20 cellular contexts compared by ENCODE assay signal in genomic region chr1:230255116-230255515, GRCh38.
"Had no signal": no experiment of that assay in that cellular context is flagged by ENCODE, and none has a peak within 500 bp of the region (broad histone marks: within the 10 kb centered on the region; RNA-seq: fewer than 3 reads in every experiment).

No MANE protein-coding gene starts in this region.

- DNase-seq: cortex of kidney; dorsolateral prefrontal cortex; effector CD8-positive, alpha-beta T cell; heart left ventricle; hippocampal formation; mammary epithelial cell; mucosa of descending colon; nucleus accumbens; ovary; sigmoid colon; stimulated activated CD4-positive, alpha-beta T cell treated with anti-CD3 and anti-CD28 coated beads, Interleukin-2, amount 100 ng/mL, for 24 hours; stimulated activated naive CD4-positive, alpha-beta T cell; stomach; substantia nigra; trophoblast cell had no signal

- H3K9me3 ChIP-seq: heart left ventricle, mucosa of descending colon, ovary, right atrium auricular region, sigmoid colon, stomach, thoracic aorta had no signal

- H3K27me3 ChIP-seq: dorsolateral prefrontal cortex, heart left ventricle, ovary, right atrium auricular region, sigmoid colon, stomach had no signal

- ATAC-seq: esophagus mucosa; heart left ventricle; mucosa of descending colon; naive thymus-derived CD8-positive, alpha-beta T cell had no signal

- H3K9me3 Mint-ChIP-seq: naive thymus-derived CD8-positive, alpha-beta T cell had no signal

- H3K4me3 Mint-ChIP-seq: naive thymus-derived CD8-positive, alpha-beta T cell had no signal

- H3K27ac Mint-ChIP-seq: naive thymus-derived CD8-positive, alpha-beta T cell had no signal

- H3K27me3 Mint-ChIP-seq: naive thymus-derived CD8-positive, alpha-beta T cell had no signal

- H3K4me3 ChIP-seq: dorsolateral prefrontal cortex, heart left ventricle, mucosa of descending colon, ovary, right atrium auricular region, sigmoid colon, skin epidermis, stomach, thoracic aorta had no signal

- H3K36me3 ChIP-seq: ovary had no signal
